In the genomic region with DNA sequence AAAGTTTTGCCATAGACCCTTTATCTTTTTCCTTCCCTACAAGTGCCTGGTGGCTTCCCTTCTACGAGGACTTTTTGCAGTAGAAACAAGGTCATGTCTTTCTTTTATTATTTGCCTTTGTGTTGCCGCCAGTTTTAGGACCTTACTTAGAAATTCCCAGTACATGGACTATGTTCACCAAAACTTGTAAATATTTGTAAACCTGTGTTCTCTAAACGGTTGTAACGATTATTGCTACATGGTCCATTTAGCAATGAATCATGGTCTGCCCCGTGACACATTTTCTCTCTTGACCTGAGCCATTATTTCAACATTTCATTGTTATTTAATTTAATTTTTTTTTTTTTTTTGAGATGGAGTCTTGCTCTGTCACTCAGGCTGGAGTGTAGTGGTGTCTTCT, we compare ENCODE assay signal across 25 cellular contexts.
"Had no signal": no experiment of that assay in that cellular context is flagged by ENCODE, and none has a peak within 500 bp of the region (broad histone marks: within the 10 kb centered on the region; RNA-seq: fewer than 3 reads in every experiment).

No MANE protein-coding gene starts in this region.

- H3K9me3 ChIP-seq: MG63, SJCRH30 had no signal

- H3K27me3 ChIP-seq: MG63, SJCRH30 had no signal

- H3K27ac ChIP-seq: HL-60, RWPE1, SJCRH30 had no signal

- ATAC-seq: Panc1, PC-3, SK-N-SH treated with all-trans-retinoic acid at 6 μM for 48 hours had no signal

- DNase-seq: IMR-90, Karpas-422, KG1, MG63, NCI-H1092, NCI-H1105 treated with DMSO at 0.1 percent for 48 hours, NCI-H1417 treated with DMSO at 0.1 percent for 48 hours, NCI-H146, NCI-H187, NCI-H2029, NCI-H2081 treated with DMSO at 0.1 percent for 48 hours, NCI-H2171, NCI-H226, NCI-H446, NCI-H510A, NCI-H524 treated with DMSO at 0.1 percent for 48 hours, NCI-H69, NCI-H774, PC-3, SHP77 treated with DMSO at 0.1 percent for 48 hours, SJCRH30 had no signal

- H3K4me3 ChIP-seq: MG63, SJCRH30 had no signal

- H3K36me3 ChIP-seq: MG63, SJCRH30 had no signal

- H3K4me1 ChIP-seq: SJCRH30 had no signal
